ENCODE assay signal across 10 cellular contexts in the genomic region with DNA sequence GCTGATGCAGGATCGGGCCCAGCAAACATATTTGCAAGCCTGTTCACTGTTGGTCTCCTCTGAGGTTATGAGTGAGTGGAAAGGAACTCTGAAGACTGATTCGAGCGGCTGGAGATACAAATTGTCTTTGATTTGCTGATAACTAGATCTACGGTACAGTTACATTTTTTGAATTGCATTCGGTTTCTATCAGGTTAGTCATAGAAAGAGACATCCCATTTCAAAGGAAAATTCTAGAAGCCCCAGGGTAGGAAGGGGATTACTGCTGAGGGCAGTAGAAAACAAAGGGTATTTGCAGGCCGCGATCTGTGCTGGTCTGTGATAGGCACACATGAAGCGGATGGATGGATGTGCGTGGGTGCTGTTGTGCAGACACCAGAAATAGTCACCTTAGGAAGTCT.
DNase-seq lines count a peak whose midpoint lies in the region; ATAC-seq, FAIRE-seq and TF ChIP-seq lines count a peak whose summit lies in the region.
"Had no signal": no experiment of that assay in that cellular context is flagged by ENCODE, and none has a peak within 500 bp of the region (broad histone marks: within the 10 kb centered on the region; RNA-seq: fewer than 3 reads in every experiment).

No MANE protein-coding gene starts in this region.

- H3K4me3 ChIP-seq in heart right ventricle (no peak overlapping the region), bronchial epithelial cell (ENCODE audit: low read depth, low read length) (no peak overlapping the region), muscle layer of colon (ENCODE audit: low read depth in 1 of 2, low read length in 2 of 2) (no peak overlapping the region), upper lobe of right lung (no peak overlapping the region)

- peaks cover 12 to 72% (median 44%) of the 10 kb centered on the region in 9 donors for H3K4me1 ChIP-seq in heart right ventricle
- peaks cover 48% of the 10 kb centered on the region for H3K4me1 ChIP-seq in muscle layer of colon (ENCODE audit: insufficient read depth, low read length)
- peaks cover 59% of the 10 kb centered on the region for H3K4me1 ChIP-seq in upper lobe of right lung

- H3K9ac ChIP-seq in muscle layer of colon (ENCODE audit: low read length) = no peak overlapping the region

- intact Hi-C loops in heart right ventricle (cut with DNase I) = loop anchor here in 9 of 10 donors (2.0 to 10.0 kb wide), 11 partner anchors 51 to 306 kb away; a partner anchor contains a TSS
- intact Hi-C loops in Right ventricle myocardium superior (cut with DNase I) = loop anchor here (5.0 kb wide), 1 partner anchor 256 kb away; a partner anchor contains a TSS
- intact Hi-C loops in upper lobe of right lung (cut with DNase I) = no loop called here

- ATAC-seq in heart right ventricle = no peak
- ATAC-seq in Right ventricle myocardium superior (ENCODE audit: poor library complexity) = no peak
- no peak for ATAC-seq in upper lobe of right lung

- no peak for DNase-seq in heart right ventricle
- DNase-seq in Right ventricle myocardium superior = no peak
- DNase-seq in bronchial epithelial cell (ENCODE audit: low read depth) = peak; percentile 40
- DNase-seq in upper lobe of right lung = no peak
- no peak for DNase-seq in NCI-H1694 (lab: John Stamatoyannopoulos, UW)
- DNase-seq in GM10248 (ENCODE audit: extremely low spot score) = no peak
- no peak for DNase-seq in NCI-H2171 treated with DMSO at 0.1 percent for 48 hours (lab: John Stamatoyannopoulos, UW)
- DNase-seq: activated CD8-positive, alpha-beta memory T cell treated with anti-CD3 and anti-CD28 coated beads for 24 hours; stimulated activated CD4-positive, alpha-beta T cell treated with anti-CD3 and anti-CD28 coated beads, Interleukin-4, amount 100 ng/mL, for 1 hour had no signal

- FAIRE-seq in bronchial epithelial cell (lab: Jason Lieb, UNC) = no peak

- H3K36me3 ChIP-seq in heart right ventricle (peaks cover 0 to 24% (median 0%) of the 10 kb centered on the region in 9 donors), bronchial epithelial cell (ENCODE audit: control insufficient read depth, insufficient read depth, low read length) (no peaks in the 10 kb centered on the region), muscle layer of colon (ENCODE audit: insufficient read depth, low read length) (no peaks in the 10 kb centered on the region), upper lobe of right lung (peaks cover 11% of the 10 kb centered on the region)

- POLR2A ChIA-PET in GM10248 (lab: Yijun Ruan, JAX) = no interaction called here

- CTCF ChIA-PET in GM10248 (lab: Yijun Ruan, JAX) = interaction anchor here (0.8 to 6.6 kb wide), 27 partner anchors 8 to 336 kb away, joined by 3 to 52 read pairs (median 5); a partner anchor contains a TSS

- TF ChIP-seq CTCF in heart right ventricle (IDR thresholded peaks at IDR 0.05) = no peak
- TF ChIP-seq CTCF in bronchial epithelial cell (IDR thresholded peaks at IDR 0.05; ENCODE audit: insufficient read depth, low read length, severe bottlenecking) = no peak
- no peak for TF ChIP-seq CTCF in upper lobe of right lung (IDR thresholded peaks at IDR 0.05)
- no peak for TF ChIP-seq CTCF in GM10248 (IDR thresholded peaks at IDR 0.05; ENCODE audit: control extremely low read depth, extremely low read depth, low read depth, missing control alignments)

- H3K27me3 ChIP-seq in heart right ventricle (no peaks in the 10 kb centered on the region), bronchial epithelial cell (ENCODE audit: control insufficient read depth, insufficient read depth, low read length) (no peaks in the 10 kb centered on the region), muscle layer of colon (ENCODE audit: control insufficient read depth in 1 of 2, insufficient read depth in 2 of 2, low read length in 2 of 2) (no peaks in the 10 kb centered on the region), upper lobe of right lung (no peaks in the 10 kb centered on the region)

- H3K27ac ChIP-seq in heart right ventricle = peak overlapping the region in 8 of 10 donors; percentile 51 to 79 (median 70)
- H3K27ac ChIP-seq in muscle layer of colon (ENCODE audit: low read depth, low read length) = peak overlapping the region; percentile 83
- H3K27ac ChIP-seq in upper lobe of right lung = peak overlapping the region; percentile 59

- 75 to 77% methylated on average over 9 of the region's 9 CpGs for WGBS in heart right ventricle, 2 donors

- no peaks in the 10 kb centered on the region for H3K9me3 ChIP-seq in heart right ventricle
- no peaks in the 10 kb centered on the region for H3K9me3 ChIP-seq in muscle layer of colon (ENCODE audit: low read length)
- no peaks in the 10 kb centered on the region for H3K9me3 ChIP-seq in upper lobe of right lung
